In genomic region chr7:7272294-7272693, GRCh38 we compare ENCODE assay signal across 17 cellular contexts.
"Had no signal": no experiment of that assay in that cellular context is flagged by ENCODE, and none has a peak within 500 bp of the region (broad histone marks: within the 10 kb centered on the region; RNA-seq: fewer than 3 reads in every experiment).

No MANE protein-coding gene starts in this region.

- H3K4me1 Mint-ChIP-seq: activated naive CD4-positive, alpha-beta T cell treated with anti-CD3 and anti-CD28 coated beads, Interleukin-2, amount 50 U/mL, for 24 hours had no signal

- H3K4me2 ChIP-seq: hepatocyte had no signal

- H3K4me3 Mint-ChIP-seq: activated naive CD4-positive, alpha-beta T cell treated with anti-CD3 and anti-CD28 coated beads, Interleukin-2, amount 50 U/mL, for 24 hours; brain; neural crest cell had no signal

- H3K36me3 Mint-ChIP-seq: brain had no signal

- H3K27ac ChIP-seq: esophagus muscularis mucosa, hepatocyte, ovary, stomach, tibial artery, uterus had no signal

- H3K9me3 ChIP-seq: esophagus muscularis mucosa, ovary, stomach, tibial artery, uterus had no signal

- H3K27me3 ChIP-seq: esophagus muscularis mucosa, hepatocyte, ovary, stomach, tibial artery, uterus had no signal

- ATAC-seq: activated CD4-positive, CD25-positive, alpha-beta regulatory T cell treated with anti-CD3 and anti-CD28 coated beads, Interleukin-2, amount 50 U/mL, for 24 hours had no signal

- H3K4me1 ChIP-seq: esophagus muscularis mucosa, stomach, tibial artery, uterus had no signal

- H3K27me3 Mint-ChIP-seq: activated naive CD4-positive, alpha-beta T cell treated with anti-CD3 and anti-CD28 coated beads, Interleukin-2, amount 50 U/mL, for 24 hours; brain had no signal

- H3K9me3 Mint-ChIP-seq: activated naive CD4-positive, alpha-beta T cell treated with anti-CD3 and anti-CD28 coated beads, Interleukin-2, amount 50 U/mL, for 24 hours; brain; neural crest cell had no signal

- H3K4me3 ChIP-seq: esophagus muscularis mucosa, hepatocyte, ovary, stomach, tibial artery, uterus had no signal

- H2AFZ ChIP-seq: hepatocyte had no signal

- DNase-seq: activated T-cell treated with anti-CD3 and anti-CD28 coated beads, Interleukin-2, amount 50 U/mL, for 1 hour; amygdala; cerebellar nuclear complex; kidney glomerular epithelial cell; ovary; stimulated activated CD4-positive, alpha-beta T cell treated with anti-CD3 and anti-CD28 coated beads, Interleukin-15, amount 100 ng/mL, for 24 hours; stimulated activated CD4-positive, alpha-beta T cell treated with anti-CD3 and anti-CD28 coated beads, Interleukin-4, amount 100 ng/mL, for 4 hours; stomach; tibial artery; uterus had no signal

- H3K36me3 ChIP-seq: esophagus muscularis mucosa, ovary, stomach, tibial artery, uterus had no signal

- FAIRE-seq: endometrium had no signal

- H3K79me2 ChIP-seq: hepatocyte had no signal

- H3K27ac Mint-ChIP-seq: activated naive CD4-positive, alpha-beta T cell treated with anti-CD3 and anti-CD28 coated beads, Interleukin-2, amount 50 U/mL, for 24 hours; brain had no signal
